1 cellular context compared by ENCODE assay signal in genomic region chr12:52091869-52092268, GRCh38.
TF ChIP-seq lines count a peak whose summit lies in the region.

No MANE protein-coding gene starts in this region.

TF ChIP-seq in K562, 482 proteins besides CTCF, POLR2A, EP300 and RAD21:
- TF ChIP-seq CREB1 (IDR thresholded peaks at IDR 0.05) (no peak), CREB1 (CRISPR knock-in tag; IDR thresholded peaks at IDR 0.05) (no peak), ATF6 (CRISPR knock-in tag; IDR thresholded peaks at IDR 0.05) (no peak), ZNF408 (CRISPR knock-in tag; IDR thresholded peaks at IDR 0.05; ENCODE audit: low read depth) (no peak), ZNF263 (CRISPR knock-in tag; IDR thresholded peaks at IDR 0.05; ENCODE audit: borderline replicate concordance) (no peak), MCM7 (IDR thresholded peaks at IDR 0.05) (no peak), ZNF232 (CRISPR knock-in tag; IDR thresholded peaks at IDR 0.05) (no peak), CEBPB (tag; IDR thresholded peaks at IDR 0.05) (no peak), MXD1 (CRISPR knock-in tag; IDR thresholded peaks at IDR 0.05; ENCODE audit: borderline replicate concordance, poor library complexity, severe bottlenecking) (no peak), ZNF436 (CRISPR knock-in tag; IDR thresholded peaks at IDR 0.05) (no peak), YY1 (IDR thresholded peaks at IDR 0.05; ENCODE audit: borderline replicate concordance in 1 of 3, control insufficient read depth in 1 of 3, extremely low read depth in 1 of 3, insufficient read depth in 3 of 3, insufficient read length in 1 of 3, insufficient replicate concordance in 2 of 3, low read depth in 1 of 3, low read length in 2 of 3) (no peak)
